24 cellular contexts compared by ENCODE assay signal in genomic region chr10:30357806-30358205, GRCh38.
"Had no signal": no experiment of that assay in that cellular context is flagged by ENCODE, and none has a peak within 500 bp of the region (broad histone marks: within the 10 kb centered on the region; RNA-seq: fewer than 3 reads in every experiment).

No MANE protein-coding gene starts in this region.

- H3K4me3 Mint-ChIP-seq: naive thymus-derived CD4-positive, alpha-beta T cell; natural killer cell treated with Interleukin-12 subunit alpha and Interleukin-12 subunit beta and Interleukin-15 and Interleukin-18, amount 100 ng/mL, for 72 hours; stimulated activated effector memory CD8-positive, alpha-beta T cell treated with anti-CD3 and anti-CD28 coated beads, Interleukin-12 subunit alpha, Interleukin-12 subunit beta, amount 100 ng/mL, for 72 hours; stimulated activated naive CD8-positive, alpha-beta T cell treated with anti-CD3 and anti-CD28 coated beads, Interleukin-15, amount 100 ng/mL, for 72 hours; type B pancreatic cell had no signal

- H3K27ac Mint-ChIP-seq: naive thymus-derived CD4-positive, alpha-beta T cell; natural killer cell treated with Interleukin-12 subunit alpha and Interleukin-12 subunit beta and Interleukin-15 and Interleukin-18, amount 100 ng/mL, for 72 hours; stimulated activated effector memory CD8-positive, alpha-beta T cell treated with anti-CD3 and anti-CD28 coated beads, Interleukin-12 subunit alpha, Interleukin-12 subunit beta, amount 100 ng/mL, for 72 hours; type B pancreatic cell had no signal

- FAIRE-seq: pancreas had no signal

- H3K4me3 ChIP-seq: left ventricle myocardium inferior, lung, mucosa of descending colon, pancreas, prostate gland, skin epidermis, tibial nerve, uterus had no signal

- H3K27me3 ChIP-seq: pancreas, tibial nerve, uterus had no signal

- ATAC-seq: naive thymus-derived CD4-positive, alpha-beta T cell; natural killer cell treated with Interleukin-12 subunit alpha and Interleukin-12 subunit beta and Interleukin-15 and Interleukin-18, amount 100 ng/mL, for 72 hours; pancreas; right cardiac atrium; sciatic nerve; stimulated activated effector memory CD8-positive, alpha-beta T cell treated with anti-CD3 and anti-CD28 coated beads, Interleukin-12 subunit alpha, Interleukin-12 subunit beta, amount 100 ng/mL, for 72 hours; stimulated activated naive CD8-positive, alpha-beta T cell treated with anti-CD3 and anti-CD28 coated beads, Interleukin-15, amount 100 ng/mL, for 72 hours had no signal

- H3K36me3 Mint-ChIP-seq: naive thymus-derived CD4-positive, alpha-beta T cell; natural killer cell treated with Interleukin-12 subunit alpha and Interleukin-12 subunit beta and Interleukin-15 and Interleukin-18, amount 100 ng/mL, for 72 hours; stimulated activated effector memory CD8-positive, alpha-beta T cell treated with anti-CD3 and anti-CD28 coated beads, Interleukin-12 subunit alpha, Interleukin-12 subunit beta, amount 100 ng/mL, for 72 hours; type B pancreatic cell had no signal

- H3K27ac ChIP-seq: left ventricle myocardium inferior, pancreas, prostate gland, skin epidermis, tibial nerve, uterus had no signal

- H3K27me3 Mint-ChIP-seq: stimulated activated naive CD8-positive, alpha-beta T cell treated with anti-CD3 and anti-CD28 coated beads, Interleukin-15, amount 100 ng/mL, for 72 hours had no signal

- H3K36me3 ChIP-seq: left ventricle myocardium inferior, pancreas, prostate gland, tibial nerve, uterus had no signal

- H3K9me3 Mint-ChIP-seq: naive thymus-derived CD4-positive, alpha-beta T cell; natural killer cell treated with Interleukin-12 subunit alpha and Interleukin-12 subunit beta and Interleukin-15 and Interleukin-18, amount 100 ng/mL, for 72 hours; stimulated activated effector memory CD8-positive, alpha-beta T cell treated with anti-CD3 and anti-CD28 coated beads, Interleukin-12 subunit alpha, Interleukin-12 subunit beta, amount 100 ng/mL, for 72 hours; stimulated activated naive CD8-positive, alpha-beta T cell treated with anti-CD3 and anti-CD28 coated beads, Interleukin-15, amount 100 ng/mL, for 72 hours; type B pancreatic cell had no signal

- H3K9me3 ChIP-seq: left ventricle myocardium inferior, mucosa of descending colon, pancreas, prostate gland, tibial nerve, uterus had no signal

- H3K4me1 ChIP-seq: left ventricle myocardium inferior, pancreas, prostate gland, uterus had no signal

- DNase-seq: islet precursor cell; left ventricle myocardium inferior; mesendoderm; midbrain; mucosa of descending colon; naive thymus-derived CD4-positive, alpha-beta T cell; nucleus accumbens; pancreas; posterior cingulate gyrus; retina; right cardiac atrium; stimulated activated CD4-positive, alpha-beta T cell treated with anti-CD3 and anti-CD28 coated beads, Interleukin-4, amount 100 ng/mL, for 24 hours; stimulated activated naive CD4-positive, alpha-beta T cell treated with Interleukin-2 at 50 U/mL for 16 hours; stimulated activated naive CD8-positive, alpha-beta T cell treated with anti-CD3 and anti-CD28 coated beads, Interleukin-15, amount 100 ng/mL, for 72 hours; substantia nigra; uterus had no signal
